2 cellular contexts compared by ENCODE assay signal in the genomic region with DNA sequence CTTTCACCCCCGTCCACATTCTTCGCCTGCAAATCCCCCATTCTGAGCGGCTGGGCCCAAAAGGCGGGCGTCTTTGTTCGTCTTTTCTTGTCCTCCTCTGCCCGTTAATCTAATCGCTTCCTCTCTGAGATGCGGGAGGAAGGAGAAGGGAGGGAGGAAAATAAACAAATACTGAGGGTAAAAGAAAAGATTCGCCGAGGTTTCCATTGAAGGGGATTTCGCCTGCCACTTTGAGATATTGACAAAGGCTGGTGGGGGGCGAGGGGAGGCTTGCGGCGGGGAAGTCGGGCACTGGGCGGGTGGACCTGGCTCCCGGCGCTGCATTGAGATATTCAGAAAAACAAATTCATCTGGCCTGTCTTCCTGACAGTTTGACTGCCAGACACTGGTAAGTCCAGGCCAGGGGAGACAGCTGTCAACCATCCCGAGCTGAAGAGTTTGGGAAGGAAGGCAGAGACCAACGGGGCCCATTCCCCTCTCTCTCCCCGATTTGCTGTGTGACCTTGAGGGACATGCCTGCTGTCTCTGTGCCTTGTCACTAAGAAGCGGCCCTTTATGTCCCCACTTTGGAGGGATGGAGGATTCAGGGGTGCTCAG.
TF ChIP-seq lines count a peak whose summit lies in the region.

No MANE protein-coding gene starts in this region.

TF ChIP-seq in HepG2, 621 proteins besides CTCF, POLR2A, EP300 and RAD21:
- TF ChIP-seq ZNF768 (CRISPR knock-in tag; IDR thresholded peaks at IDR 0.05) (peak; percentile 95), ZFY (CRISPR knock-in tag; IDR thresholded peaks at IDR 0.05) (no peak)

TF ChIP-seq in neural cell, 6 proteins besides CTCF, POLR2A, EP300 and RAD21:
- no peak for TF ChIP-seq TAF1 (IDR thresholded peaks at IDR 0.05; ENCODE audit: low read depth)
- no peak for TF ChIP-seq EZH2 (IDR thresholded peaks at IDR 0.05; ENCODE audit: borderline replicate concordance, insufficient read depth, low read length, poor library complexity, severe bottlenecking)
- no peak for TF ChIP-seq POLR2AphosphoS5 (IDR thresholded peaks at IDR 0.05)
- no peak for TF ChIP-seq REST (IDR thresholded peaks at IDR 0.05; ENCODE audit: borderline replicate concordance)
- TF ChIP-seq MXI1 (conservative IDR thresholded peaks at IDR 0.05; ENCODE audit: poor library complexity, severe bottlenecking) = no peak
